Comparison of ENCODE assay signal across 26 cellular contexts in genomic region chr7:107049480-107049879, GRCh38. TPM values are rescaled to one million over a fixed set of nuclear protein-coding genes. Genes with fewer than 3 reads are reported as not detected.
"Had no signal": no experiment of that assay in that cellular context is flagged by ENCODE, and none has a peak within 500 bp of the region (broad histone marks: within the 10 kb centered on the region; RNA-seq: fewer than 3 reads in every experiment).

No MANE protein-coding gene starts in this region.

- H3K4me3 Mint-ChIP-seq: naive thymus-derived CD8-positive, alpha-beta T cell; nephron progenitor cell; stimulated activated memory B cell treated with anti-CD40 and anti-IgM and Interleukin-4, amounts not matched to agents 10 μg/mL and 1 μg/mL and 100 μg/mL, for 72 hours; stimulated activated naive CD8-positive, alpha-beta T cell treated with anti-CD3 and anti-CD28 coated beads, Interleukin-15, amount 100 ng/mL, for 72 hours had no signal

- ATAC-seq: left colon; left lung; lower lobe of right lung; naive thymus-derived CD8-positive, alpha-beta T cell; right lobe of liver; stimulated activated memory B cell treated with anti-CD40 and anti-IgM and Interleukin-4, amounts not matched to agents 10 μg/mL and 1 μg/mL and 100 μg/mL, for 72 hours; stimulated activated naive CD8-positive, alpha-beta T cell treated with anti-CD3 and anti-CD28 coated beads, Interleukin-15, amount 100 ng/mL, for 72 hours had no signal

- H3K9me3 Mint-ChIP-seq: stimulated activated memory B cell treated with anti-CD40 and anti-IgM and Interleukin-4, amounts not matched to agents 10 μg/mL and 1 μg/mL and 100 μg/mL, for 72 hours; stimulated activated naive CD8-positive, alpha-beta T cell treated with anti-CD3 and anti-CD28 coated beads, Interleukin-15, amount 100 ng/mL, for 72 hours had no signal

- H3K27me3 Mint-ChIP-seq: progenitor cell of endocrine pancreas had no signal

- H3K9me3 ChIP-seq: left lung, lower lobe of right lung, ovary, right atrium auricular region, right lobe of liver, testis, thyroid gland, transverse colon, upper lobe of left lung, vagina had no signal

- H3K36me3 ChIP-seq: left lung, lower lobe of right lung, ovary, right atrium auricular region, right lobe of liver, thyroid gland, transverse colon, upper lobe of left lung, vagina had no signal

- H3K27me3 ChIP-seq: ovary, right atrium auricular region, right lobe of liver, testis, thyroid gland, transverse colon, upper lobe of left lung, vagina had no signal

- DNase-seq: hippocampal formation; kidney; left colon; left lung; lower lobe of right lung; mammary epithelial cell; mesenchymal stem cell; naive thymus-derived CD8-positive, alpha-beta T cell; nephron progenitor cell; ovary; right lobe of liver; stimulated activated CD4-positive, alpha-beta T cell treated with anti-CD3 and anti-CD28 coated beads, Interleukin-1b, Interleukin-23, amount 100 ng/mL, for 48 hours; stimulated activated CD4-positive, alpha-beta T cell treated with anti-CD3 and anti-CD28 coated beads, Interleukin-2, amount 100 ng/mL, for 48 hours; stimulated activated CD4-positive, alpha-beta T cell treated with anti-CD3 and anti-CD28 coated beads, Interleukin-4, amount 100 ng/mL, for 4 hours; stimulated activated CD8-positive, alpha-beta memory T cell treated with anti-CD3 and anti-CD28 coated beads, Interleukin-4, amount 100 ng/mL, for 48 hours; stimulated activated naive CD4-positive, alpha-beta T cell treated with Interleukin-2 at 50 U/mL for 16 hours; stimulated activated naive CD8-positive, alpha-beta T cell treated with anti-CD3 and anti-CD28 coated beads, Interleukin-15, amount 100 ng/mL, for 72 hours; testis; thyroid gland; transverse colon; upper lobe of left lung had no signal

- H3K36me3 Mint-ChIP-seq: stimulated activated memory B cell treated with anti-CD40 and anti-IgM and Interleukin-4, amounts not matched to agents 10 μg/mL and 1 μg/mL and 100 μg/mL, for 72 hours had no signal

- H3K4me3 ChIP-seq: left lung, lower lobe of right lung, ovary, right atrium auricular region, right lobe of liver, smooth muscle cell, testis, thyroid gland, transverse colon, upper lobe of left lung, vagina had no signal

- H3K27ac ChIP-seq: left lung, lower lobe of right lung, ovary, right atrium auricular region, right lobe of liver, thyroid gland, transverse colon, upper lobe of left lung, vagina had no signal

- H3K4me2 ChIP-seq: smooth muscle cell had no signal

- H3K27ac Mint-ChIP-seq: naive thymus-derived CD8-positive, alpha-beta T cell; nephron progenitor cell; progenitor cell of endocrine pancreas; stimulated activated memory B cell treated with anti-CD40 and anti-IgM and Interleukin-4, amounts not matched to agents 10 μg/mL and 1 μg/mL and 100 μg/mL, for 72 hours; stimulated activated naive CD8-positive, alpha-beta T cell treated with anti-CD3 and anti-CD28 coated beads, Interleukin-15, amount 100 ng/mL, for 72 hours had no signal

RNA-seq across cellular contexts. Expression of gene PRKAR2B, which starts 5.0 kb away (rescaled TPM):
- polyA plus RNA-seq: mammary epithelial cell had no signal
